Comparison of ENCODE assay signal across 4 cellular contexts in the genomic region with DNA sequence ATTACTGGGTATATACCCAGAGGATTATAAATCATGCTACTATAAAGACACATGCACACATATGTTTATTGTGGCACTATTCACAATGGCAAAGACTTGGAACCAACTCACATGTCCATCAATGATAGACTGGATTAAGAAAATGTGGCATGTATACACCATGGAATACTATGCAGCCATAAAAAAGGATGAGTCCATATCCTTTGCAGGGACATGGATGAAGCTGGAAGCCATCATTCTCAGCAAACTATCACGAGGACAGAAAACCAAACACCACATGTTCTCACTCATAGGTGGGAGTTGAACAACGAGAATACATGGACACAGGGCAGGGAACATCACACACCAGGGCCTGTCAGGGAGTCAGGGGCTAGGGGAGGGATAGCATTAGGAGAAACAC. TPM values are rescaled to one million over a fixed set of nuclear protein-coding genes. Genes with fewer than 3 reads are reported as not detected.
"Had no signal": no experiment of that assay in that cellular context is flagged by ENCODE, and none has a peak within 500 bp of the region (broad histone marks: within the 10 kb centered on the region; RNA-seq: fewer than 3 reads in every experiment).

No MANE protein-coding gene starts in this region.

RNA-seq across cellular contexts. Expression of a gene that starts 52.8 kb away (rescaled TPM):
- total RNA-seq: lung microvascular endothelial cell, mammary epithelial cell, mononuclear cell had no signal
- polyA plus RNA-seq: liver, mammary epithelial cell had no signal
